In the genomic region with DNA sequence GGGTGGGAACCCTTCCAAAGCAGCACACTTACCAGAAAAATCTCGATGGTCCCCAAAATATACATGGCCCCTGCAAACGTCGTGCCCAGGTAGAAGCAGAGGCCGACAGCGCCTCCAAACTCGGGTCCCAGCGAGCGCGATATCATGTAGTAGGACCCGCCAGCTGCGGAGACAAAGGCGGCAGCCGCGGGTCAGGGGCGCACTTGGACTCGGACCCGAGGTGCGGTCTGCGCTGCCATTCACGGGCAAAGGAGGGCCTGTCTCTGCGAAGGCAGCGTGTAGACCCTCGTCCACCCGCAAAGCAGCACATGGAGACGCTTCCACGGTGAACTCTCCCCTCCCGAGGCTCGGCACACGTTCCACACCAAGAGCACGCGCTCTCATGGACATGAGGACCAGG, we compare ENCODE assay signal across 25 cellular contexts.
"Had no signal": no experiment of that assay in that cellular context is flagged by ENCODE, and none has a peak within 500 bp of the region (broad histone marks: within the 10 kb centered on the region; RNA-seq: fewer than 3 reads in every experiment).

No MANE protein-coding gene starts in this region.

- H3K79me2 ChIP-seq: hepatocyte had no signal

- FAIRE-seq: endometrium, islet of Langerhans, keratinocyte had no signal

- H3K27me3 Mint-ChIP-seq: dendritic cell treated with granulocyte-macrophage colony-stimulating factor and Interleukin-4, amounts not matched to agents 40 ng/mL and 50 ng/mL, for 4 days; effector memory CD8-positive, alpha-beta T cell had no signal

- H3K4me1 Mint-ChIP-seq: endodermal cell had no signal

- H3K36me3 ChIP-seq: gastrocnemius medialis had no signal

- H3K27ac Mint-ChIP-seq: endodermal cell, mesothelial cell of epicardium had no signal

- DNase-seq: colonic mucosa; cortex of kidney; effector CD8-positive, alpha-beta T cell; effector memory CD8-positive, alpha-beta T cell; endodermal cell; erythroblast; esophagus squamous epithelium; foreskin fibroblast; foreskin melanocyte; gastrocnemius medialis; heart left ventricle; left cardiac atrium; left lung; left ventricle myocardium superior; lower lobe of right lung; mesenchymal stem cell; mucosa of descending colon had no signal

- H3K4me3 ChIP-seq: colonic mucosa, esophagus squamous epithelium, gastrocnemius medialis, heart left ventricle, hepatocyte, left lung, lower lobe of right lung, mucosa of descending colon had no signal

- H3K27ac ChIP-seq: colonic mucosa, epithelial cell of prostate, esophagus squamous epithelium, gastrocnemius medialis, heart left ventricle, hepatocyte, left lung, lower lobe of right lung had no signal

- H3K9me3 Mint-ChIP-seq: dendritic cell treated with granulocyte-macrophage colony-stimulating factor and Interleukin-4, amounts not matched to agents 40 ng/mL and 50 ng/mL, for 4 days; effector memory CD8-positive, alpha-beta T cell; endodermal cell; mesothelial cell of epicardium had no signal

- H3K4me3 Mint-ChIP-seq: dendritic cell treated with granulocyte-macrophage colony-stimulating factor and Interleukin-4, amounts not matched to agents 40 ng/mL and 50 ng/mL, for 4 days; effector memory CD8-positive, alpha-beta T cell; endodermal cell; mesothelial cell of epicardium had no signal

- H3K4me2 ChIP-seq: hepatocyte had no signal

- ATAC-seq: effector memory CD8-positive, alpha-beta T cell; esophagus mucosa; gastrocnemius medialis; heart left ventricle; left cardiac atrium; left lung; left ventricle myocardium superior; lower lobe of right lung; mucosa of descending colon had no signal

- H3K27me3 ChIP-seq: colonic mucosa, esophagus squamous epithelium, gastrocnemius medialis, heart left ventricle, hepatocyte, left lung had no signal

- H3K36me3 Mint-ChIP-seq: mesothelial cell of epicardium had no signal

- H3K4me1 ChIP-seq: colonic mucosa, gastrocnemius medialis, lower lobe of right lung had no signal

- H3K9me3 ChIP-seq: colonic mucosa, esophagus squamous epithelium, gastrocnemius medialis, heart left ventricle, left lung, lower lobe of right lung, mucosa of descending colon had no signal

- H2AFZ ChIP-seq: hepatocyte had no signal
